12 cellular contexts compared by ENCODE assay signal in the genomic region with DNA sequence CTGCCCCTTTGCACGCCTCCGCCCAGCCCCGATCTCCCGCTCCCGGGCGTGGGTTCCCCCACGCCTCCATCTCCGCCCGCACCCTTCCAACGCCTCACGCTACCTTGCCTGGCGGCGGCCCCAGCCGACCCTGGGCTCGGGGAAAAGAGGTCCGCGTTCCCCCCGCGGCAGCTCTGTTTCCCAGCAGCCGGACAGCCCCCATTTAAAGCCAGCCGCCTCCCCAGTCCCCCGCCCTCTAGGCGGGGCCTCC. TPM values are rescaled to one million over a fixed set of nuclear protein-coding genes. Genes with fewer than 3 reads are reported as not detected.
A peak's percentile ranks its signal among the peaks of the same experiment; 100 is the strongest.
DNase-seq lines count a peak whose midpoint lies in the region; ATAC-seq and TF ChIP-seq lines count a peak whose summit lies in the region.
"Had no signal": no experiment of that assay in that cellular context is flagged by ENCODE, and none has a peak within 500 bp of the region (broad histone marks: within the 10 kb centered on the region; RNA-seq: fewer than 3 reads in every experiment).

A gene with protein sequence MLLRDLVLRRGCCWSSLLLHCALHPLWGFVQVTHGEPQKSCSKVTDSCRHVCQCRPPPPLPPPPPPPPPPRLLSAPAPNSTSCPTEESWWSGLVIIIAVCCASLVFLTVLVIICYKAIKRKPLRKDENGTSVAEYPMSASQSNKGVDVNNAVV (minus strand): TSS at position 179 of the 250 bp plus-strand sequence. CDS start 767 bp downstream, outside the sequence.

- peak within 1 kb of the TSS; percentile 49 for H3K4me3 Mint-ChIP-seq in T-helper 17 cell
- H3K4me3 Mint-ChIP-seq in CD8-positive, alpha-beta memory T cell: no peak within 1 kb of the TSS
- H3K4me3 Mint-ChIP-seq: activated CD4-positive, alpha-beta memory T cell treated with anti-CD3 and anti-CD28 coated beads for 36 hours had no signal

- H3K27me3 ChIP-seq in BE2C (no peaks in the 10 kb centered on the region), right cardiac atrium (ENCODE audit: control insufficient read depth, insufficient read depth) (no peaks in the 10 kb centered on the region), prostate gland (replicated peaks; ENCODE audit: insufficient read depth) (no peaks in the 10 kb centered on the region)
- H3K27me3 ChIP-seq in CD8-positive, alpha-beta memory T cell (ENCODE audit: insufficient read depth, low read length, poor library complexity, severe bottlenecking): peaks cover 6% of the 10 kb centered on the region

- 2% methylated on average over 23 of the region's 23 CpGs for WGBS in right cardiac atrium
- 2% methylated on average over 20 of the region's 23 CpGs for WGBS in prostate gland

- no peak within 1 kb of the TSS for H3K27ac Mint-ChIP-seq in T-helper 17 cell
- no peak within 1 kb of the TSS for H3K27ac Mint-ChIP-seq in CD8-positive, alpha-beta memory T cell
- H3K27ac Mint-ChIP-seq: activated CD4-positive, alpha-beta memory T cell treated with anti-CD3 and anti-CD28 coated beads for 36 hours; CD4-positive, CD25-positive, alpha-beta regulatory T cell had no signal

- peaks cover 87% of the 10 kb centered on the region for H3K27me3 Mint-ChIP-seq in T-helper 17 cell
- H3K27me3 Mint-ChIP-seq in CD8-positive, alpha-beta memory T cell: peaks cover 42 to 79% of the 10 kb centered on the region in 2 donors

- H3K9me3 ChIP-seq in BE2C (no peaks in the 10 kb centered on the region), T-helper 17 cell (ENCODE audit: control insufficient read depth, low read length, poor library complexity, severe bottlenecking) (no peaks in the 10 kb centered on the region), right cardiac atrium (ENCODE audit: control insufficient read depth, low read length) (no peaks in the 10 kb centered on the region), prostate gland (no peaks in the 10 kb centered on the region)
- no peaks in the 10 kb centered on the region for H3K9me3 ChIP-seq in CD8-positive, alpha-beta memory T cell (ENCODE audit: low read length)

- H3K4me1 ChIP-seq in BE2C (peaks cover 22% of the 10 kb centered on the region), right cardiac atrium (ENCODE audit: control insufficient read depth, insufficient read depth, low read length) (no peaks in the 10 kb centered on the region), prostate gland (replicated peaks) (no peaks in the 10 kb centered on the region)
- no peaks in the 10 kb centered on the region for H3K4me1 ChIP-seq in CD8-positive, alpha-beta memory T cell (ENCODE audit: insufficient read depth, low read length)

- POLR2A ChIA-PET in CD8-positive, alpha-beta memory T cell (lab: Charles Lee): no interaction called here

- intact Hi-C loops in right cardiac atrium (cut with DNase I): loop anchor here in 3 of 4 donors (2.0 to 5.0 kb wide), 2 partner anchors 131 to 133 kb away; no protein-coding TSS in a partner anchor
- intact Hi-C loops in prostate gland (cut with DNase I): loop anchor here (2.0 to 10.0 kb wide), 4 partner anchors 104 to 217 kb away; no protein-coding TSS in a partner anchor

- peaks cover 3% of the 10 kb centered on the region for H3K4me1 Mint-ChIP-seq in T-helper 17 cell
- H3K4me1 Mint-ChIP-seq in CD8-positive, alpha-beta memory T cell: peaks cover 0 to 11% (median 3%) of the 10 kb centered on the region in 3 donors

- peak within 1 kb of the TSS; percentile 75 for H3K4me3 ChIP-seq in BE2C (ENCODE audit: low read depth, low read length)
- H3K4me3 ChIP-seq in right cardiac atrium (ENCODE audit: low read length): peak within 1 kb of the TSS; percentile 56
- H3K4me3 ChIP-seq in prostate gland: peak within 1 kb of the TSS; percentile 51
- H3K4me3 ChIP-seq in CD8-positive, alpha-beta memory T cell (ENCODE audit: low read length): no peak within 1 kb of the TSS

- H3K36me3 ChIP-seq in BE2C (0 out of 2 replicates have a peak, but pooled peaks cover 4% of the 10 kb centered on the region), prostate gland (no peaks in the 10 kb centered on the region)
- no peaks in the 10 kb centered on the region for H3K36me3 ChIP-seq in CD8-positive, alpha-beta memory T cell (ENCODE audit: insufficient read depth, low read length)

- no peak for TF ChIP-seq CTCF in BE2C (IDR thresholded peaks at IDR 0.05; ENCODE audit: low read depth, low read length)
- TF ChIP-seq CTCF in prostate gland (IDR thresholded peaks at IDR 0.05): no peak
- TF ChIP-seq CTCF in GM10266 (IDR thresholded peaks at IDR 0.05; ENCODE audit: control insufficient read depth, insufficient read depth, low read depth, missing control alignments): no peak

- H3K9me3 Mint-ChIP-seq in CD8-positive, alpha-beta memory T cell: no peaks in the 10 kb centered on the region
- H3K9me3 Mint-ChIP-seq: activated CD4-positive, alpha-beta memory T cell treated with anti-CD3 and anti-CD28 coated beads for 36 hours had no signal

- TF ChIP-seq POLR2A in prostate gland (IDR thresholded peaks at IDR 0.05): no peak

- H3K27ac ChIP-seq in right cardiac atrium (ENCODE audit: low read length) (peak within 1 kb of the TSS; percentile 70), prostate gland (peak within 1 kb of the TSS; percentile 69 to 79)
- H3K27ac ChIP-seq in CD8-positive, alpha-beta memory T cell (ENCODE audit: low read depth, low read length): no peak within 1 kb of the TSS
- H3K27ac ChIP-seq: KMS-11 had no signal

- CTCF ChIA-PET in CD8-positive, alpha-beta memory T cell (lab: Charles Lee): no interaction called here

- H3K36me3 Mint-ChIP-seq in T-helper 17 cell (ENCODE audit: low read depth): peaks cover 4% of the 10 kb centered on the region
- no peaks in the 10 kb centered on the region for H3K36me3 Mint-ChIP-seq in CD8-positive, alpha-beta memory T cell
- H3K36me3 Mint-ChIP-seq: activated CD4-positive, alpha-beta memory T cell treated with anti-CD3 and anti-CD28 coated beads for 36 hours; CD4-positive, CD25-positive, alpha-beta regulatory T cell had no signal

- ATAC-seq in T-helper 17 cell (no peak), right cardiac atrium (peak in 1 of 2 donors; percentile 24), GM19463 (IDR thresholded peaks at IDR 0.05; ENCODE audit: unreplicated experiment) (no peak)

- no peak for DNase-seq in BE2C
- no peak for DNase-seq in T-helper 17 cell
- no peak for DNase-seq in right cardiac atrium
- DNase-seq in prostate gland (ENCODE audit: low spot score): no peak
- DNase-seq in GM10266 (ENCODE audit: extremely low spot score): no peak
- DNase-seq in CD8-positive, alpha-beta memory T cell: no peak
- DNase-seq in activated T-cell treated with anti-CD3 and anti-CD28 coated beads for 4 hours: no peak
- DNase-seq: activated CD4-positive, alpha-beta memory T cell treated with anti-CD3 and anti-CD28 coated beads for 36 hours; CD4-positive, CD25-positive, alpha-beta regulatory T cell had no signal

RNA-seq across cellular contexts. Expression of the gene that starts here (rescaled TPM):
- polyA plus RNA-seq in BE2C (2012; ENCODE audit: insufficient read depth, insufficient read length, low read depth): 6.9 TPM
- total RNA-seq in T-helper 17 cell (not detected), right cardiac atrium (10 to 100 TPM in 2 of 4 donors, 1 to 10 TPM in 2; 6.1 to 11.7 (median 10.1) TPM), prostate gland (1 to 10 TPM; 3.6 to 9.8 TPM)
- 5.9 TPM for polyA plus RNA-seq in right cardiac atrium
- not detected for total RNA-seq in CD8-positive, alpha-beta memory T cell
- not detected for polyA plus RNA-seq in CD8-positive, alpha-beta memory T cell
- total RNA-seq: activated CD4-positive, alpha-beta memory T cell treated with anti-CD3 and anti-CD28 coated beads for 36 hours; CD4-positive, CD25-positive, alpha-beta regulatory T cell; dermis microvascular lymphatic vessel endothelial cell had no signal
- polyA plus RNA-seq: CD4-positive, CD25-positive, alpha-beta regulatory T cell had no signal

Comparison
In these comparisons a context has a peak if more than half of its experiments do, and no peak if none do; other contexts are left out.
1. RNA of the gene that starts here (total RNA-seq): 6.1 to 11.7 TPM in right cardiac atrium and 3.6 to 9.8 TPM in prostate gland; not detected in T-helper 17 cell and not detected in CD8-positive, alpha-beta memory T cell; every median in the first group is over 4 times any median in the second.